In genomic region chr2:228067309-228067708, GRCh38 we compare ENCODE assay signal across 22 cellular contexts.
"Had no signal": no experiment of that assay in that cellular context is flagged by ENCODE, and none has a peak within 500 bp of the region (broad histone marks: within the 10 kb centered on the region; RNA-seq: fewer than 3 reads in every experiment).

No MANE protein-coding gene starts in this region.

- H3K4me1 Mint-ChIP-seq: activated CD8-positive, alpha-beta memory T cell treated with anti-CD3 and anti-CD28 coated beads, Interleukin-2, amount 10 ng/mL, durations not matched to agents 7 days and 5 days; central memory CD8-positive, alpha-beta T cell had no signal

- H3K9me3 Mint-ChIP-seq: activated T-cell treated with anti-CD3 and anti-CD28 coated beads, Interleukin-2, amount 50 U/mL, for 4 hours; T-helper 1 cell treated with Interleukin-12 subunit alpha and Interleukin-12 subunit beta and Interleukin-4 antibody, amounts not matched to agents 30 μg/mL and 1 μg/mL, for 36 hours had no signal

- H3K27me3 Mint-ChIP-seq: activated CD8-positive, alpha-beta memory T cell treated with anti-CD3 and anti-CD28 coated beads, Interleukin-2, amount 10 ng/mL, durations not matched to agents 7 days and 5 days; activated naive CD8-positive, alpha-beta T cell; brain; central memory CD8-positive, alpha-beta T cell had no signal

- H3K36me3 Mint-ChIP-seq: activated CD8-positive, alpha-beta memory T cell treated with anti-CD3 and anti-CD28 coated beads, Interleukin-2, amount 10 ng/mL, durations not matched to agents 7 days and 5 days; activated naive CD8-positive, alpha-beta T cell; brain had no signal

- DNase-seq: activated CD4-positive, alpha-beta T cell treated with anti-CD3 and anti-CD28 coated beads for 48 hours; activated CD4-positive, alpha-beta T cell treated with anti-CD3 and anti-CD28 coated beads, Interleukin-2, amount 50 U/mL, for 4 hours; activated CD8-positive, alpha-beta memory T cell treated with anti-CD3 and anti-CD28 coated beads, Interleukin-2, amount 10 ng/mL, durations not matched to agents 7 days and 5 days; activated effector memory CD4-positive, alpha-beta T cell treated with anti-CD3 and anti-CD28 coated beads, Interleukin-2, amount 50 U/mL, for 16 hours; activated naive CD4-positive, alpha-beta T cell treated with Interleukin-2 at 50 U/mL for 16 hours; activated T-cell treated with anti-CD3 and anti-CD28 coated beads, Interleukin-2, amount 50 U/mL, for 4 hours; amygdala; IMR-90; Kasumi-1; KBM-7; NCI-H1105 treated with DMSO at 0.1 percent for 48 hours; NCI-H1694 treated with DMSO at 0.1 percent for 48 hours; NCI-H2081; NCI-H2227 treated with DMSO at 0.1 percent for 48 hours; NCI-H69; PC-3; SHP77 had no signal

- H3K36me3 ChIP-seq: SJSA1 had no signal

- H3K27me3 ChIP-seq: SJSA1 had no signal

- H3K9me3 ChIP-seq: SJSA1 had no signal

- H3K27ac Mint-ChIP-seq: activated CD8-positive, alpha-beta memory T cell treated with anti-CD3 and anti-CD28 coated beads, Interleukin-2, amount 10 ng/mL, durations not matched to agents 7 days and 5 days; activated naive CD8-positive, alpha-beta T cell; brain; T-helper 1 cell treated with Interleukin-12 subunit alpha and Interleukin-12 subunit beta and Interleukin-4 antibody, amounts not matched to agents 30 μg/mL and 1 μg/mL, for 36 hours had no signal

- H3K4me3 Mint-ChIP-seq: activated CD8-positive, alpha-beta memory T cell treated with anti-CD3 and anti-CD28 coated beads, Interleukin-2, amount 10 ng/mL, durations not matched to agents 7 days and 5 days; activated naive CD8-positive, alpha-beta T cell; activated T-cell treated with anti-CD3 and anti-CD28 coated beads, Interleukin-2, amount 50 U/mL, for 4 hours; brain; central memory CD8-positive, alpha-beta T cell; T-helper 1 cell treated with Interleukin-12 subunit alpha and Interleukin-12 subunit beta and Interleukin-4 antibody, amounts not matched to agents 30 μg/mL and 1 μg/mL, for 36 hours had no signal

- H3K27ac ChIP-seq: SJSA1 had no signal

- H3K4me3 ChIP-seq: SJSA1 had no signal
